30 cellular contexts compared by ENCODE assay signal in genomic region chr11:121330614-121331435, GRCh38.
"Had no signal": no experiment of that assay in that cellular context is flagged by ENCODE, and none has a peak within 500 bp of the region (broad histone marks: within the 10 kb centered on the region; RNA-seq: fewer than 3 reads in every experiment).

No MANE protein-coding gene starts in this region.

- H3K27ac ChIP-seq: ascending aorta, foreskin keratinocyte, lower lobe of right lung, right lobe of liver, testis, transverse colon, VCaP had no signal

- H3K27ac Mint-ChIP-seq: activated CD4-positive, alpha-beta memory T cell treated with anti-CD3 and anti-CD28 coated beads for 36 hours; activated naive CD4-positive, alpha-beta T cell treated with anti-CD3 and anti-CD28 coated beads, Interleukin-2, amount 10 ng/mL, durations not matched to agents 7 days and 5 days; activated naive CD8-positive, alpha-beta T cell treated with anti-CD3 and anti-CD28 coated beads, Interleukin-2, amount 10 ng/mL, durations not matched to agents 7 days and 5 days; activated T-helper 1 cell treated with anti-CD3 and anti-CD28 coated beads, Interleukin-12 subunit alpha, Interleukin-12 subunit beta, Interleukin-2, Interleukin-4 antibody, amounts not matched to agents 30 ng/mL and 10 ng/mL and 1 ng/mL, durations not matched to agents 14 hours and 24 hours and 36 hours; brain; endodermal cell; T-helper 2 cell treated with Interferon-gamma antibody and Interleukin-4, amounts not matched to agents 5 μg/mL and 100 μg/mL, for 36 hours had no signal

- H3K27me3 Mint-ChIP-seq: activated CD4-positive, alpha-beta memory T cell treated with anti-CD3 and anti-CD28 coated beads for 36 hours; naive thymus-derived CD8-positive, alpha-beta T cell had no signal

- H3K4me3 Mint-ChIP-seq: activated CD4-positive, alpha-beta memory T cell treated with anti-CD3 and anti-CD28 coated beads for 36 hours; activated naive CD4-positive, alpha-beta T cell treated with anti-CD3 and anti-CD28 coated beads, Interleukin-2, amount 10 ng/mL, durations not matched to agents 7 days and 5 days; activated naive CD8-positive, alpha-beta T cell treated with anti-CD3 and anti-CD28 coated beads, Interleukin-2, amount 10 ng/mL, durations not matched to agents 7 days and 5 days; activated T-helper 1 cell treated with anti-CD3 and anti-CD28 coated beads, Interleukin-12 subunit alpha, Interleukin-12 subunit beta, Interleukin-2, Interleukin-4 antibody, amounts not matched to agents 30 ng/mL and 10 ng/mL and 1 ng/mL, durations not matched to agents 14 hours and 24 hours and 36 hours; brain; endodermal cell; naive thymus-derived CD8-positive, alpha-beta T cell; T-helper 2 cell treated with Interferon-gamma antibody and Interleukin-4, amounts not matched to agents 5 μg/mL and 100 μg/mL, for 36 hours had no signal

- H3K9me3 ChIP-seq: ascending aorta, lower lobe of right lung, right lobe of liver, testis, transverse colon had no signal

- H3K36me3 Mint-ChIP-seq: activated CD4-positive, alpha-beta memory T cell treated with anti-CD3 and anti-CD28 coated beads for 36 hours; activated naive CD4-positive, alpha-beta T cell treated with anti-CD3 and anti-CD28 coated beads, Interleukin-2, amount 10 ng/mL, durations not matched to agents 7 days and 5 days; brain; naive thymus-derived CD8-positive, alpha-beta T cell had no signal

- H3K4me3 ChIP-seq: ascending aorta, lower lobe of right lung, right lobe of liver, testis, transverse colon had no signal

- DNase-seq: activated CD4-positive, alpha-beta memory T cell treated with anti-CD3 and anti-CD28 coated beads for 36 hours; activated CD4-positive, alpha-beta T cell treated with anti-CD3 and anti-CD28 coated beads for 48 hours; activated CD8-positive, alpha-beta memory T cell treated with anti-CD3 and anti-CD28 coated beads, Interleukin-2, amount 50 U/mL, for 4 hours; activated effector memory CD4-positive, alpha-beta T cell treated with anti-CD3 and anti-CD28 coated beads, Interleukin-2, amount 50 U/mL, for 16 hours; activated naive CD4-positive, alpha-beta T cell treated with anti-CD3 and anti-CD28 coated beads, Interleukin-2, amount 10 ng/mL, durations not matched to agents 7 days and 5 days; activated naive CD8-positive, alpha-beta T cell treated with anti-CD3 and anti-CD28 coated beads, Interleukin-2, amount 10 ng/mL, durations not matched to agents 7 days and 5 days; activated T-cell treated with anti-CD3 and anti-CD28 coated beads, Interleukin-2, amount 50 U/mL, for 1 hour; caudate nucleus; endodermal cell; foreskin keratinocyte; lower lobe of right lung; mesenchymal stem cell; naive thymus-derived CD8-positive, alpha-beta T cell; posterior cingulate gyrus; right lobe of liver; stimulated activated CD4-positive, alpha-beta T cell treated with anti-CD3 and anti-CD28 coated beads, Interleukin-12 subunit alpha, Interleukin-12 subunit beta, amount 100 ng/mL, for 4 hours; stimulated activated CD4-positive, alpha-beta T cell treated with anti-CD3 and anti-CD28 coated beads, Interleukin-4, amount 100 ng/mL, for 1 hour; stimulated activated naive CD8-positive, alpha-beta T cell treated with anti-CD3 and anti-CD28 coated beads, Interleukin-15, Interleukin-2, amounts not matched to agents 100 U/mL and 50 U/mL, for 24 hours; T-helper 1 cell; testis; transverse colon had no signal

- ATAC-seq: activated CD4-positive, CD25-positive, alpha-beta regulatory T cell treated with anti-CD3 and anti-CD28 coated beads, Interleukin-2, amount 50 U/mL, for 24 hours; esophagus mucosa; foreskin keratinocyte; lower lobe of right lung; naive thymus-derived CD8-positive, alpha-beta T cell; stimulated activated naive CD8-positive, alpha-beta T cell treated with anti-CD3 and anti-CD28 coated beads, Interleukin-15, Interleukin-2, amounts not matched to agents 100 U/mL and 50 U/mL, for 24 hours had no signal

- H3K36me3 ChIP-seq: ascending aorta, lower lobe of right lung, right lobe of liver, transverse colon had no signal

- H3K27me3 ChIP-seq: ascending aorta, right lobe of liver, testis, transverse colon had no signal

- H3K4me1 ChIP-seq: ascending aorta, foreskin keratinocyte, lower lobe of right lung had no signal

- H3K9me3 Mint-ChIP-seq: activated CD4-positive, alpha-beta memory T cell treated with anti-CD3 and anti-CD28 coated beads for 36 hours; activated naive CD4-positive, alpha-beta T cell treated with anti-CD3 and anti-CD28 coated beads, Interleukin-2, amount 10 ng/mL, durations not matched to agents 7 days and 5 days; activated naive CD8-positive, alpha-beta T cell treated with anti-CD3 and anti-CD28 coated beads, Interleukin-2, amount 10 ng/mL, durations not matched to agents 7 days and 5 days; activated T-helper 1 cell treated with anti-CD3 and anti-CD28 coated beads, Interleukin-12 subunit alpha, Interleukin-12 subunit beta, Interleukin-2, Interleukin-4 antibody, amounts not matched to agents 30 ng/mL and 10 ng/mL and 1 ng/mL, durations not matched to agents 14 hours and 24 hours and 36 hours; naive thymus-derived CD8-positive, alpha-beta T cell; T-helper 2 cell treated with Interferon-gamma antibody and Interleukin-4, amounts not matched to agents 5 μg/mL and 100 μg/mL, for 36 hours had no signal

- FAIRE-seq: islet of Langerhans, TTC549 had no signal

- H3K4me1 Mint-ChIP-seq: endodermal cell had no signal
